ENCODE assay signal across 10 cellular contexts in the genomic region with DNA sequence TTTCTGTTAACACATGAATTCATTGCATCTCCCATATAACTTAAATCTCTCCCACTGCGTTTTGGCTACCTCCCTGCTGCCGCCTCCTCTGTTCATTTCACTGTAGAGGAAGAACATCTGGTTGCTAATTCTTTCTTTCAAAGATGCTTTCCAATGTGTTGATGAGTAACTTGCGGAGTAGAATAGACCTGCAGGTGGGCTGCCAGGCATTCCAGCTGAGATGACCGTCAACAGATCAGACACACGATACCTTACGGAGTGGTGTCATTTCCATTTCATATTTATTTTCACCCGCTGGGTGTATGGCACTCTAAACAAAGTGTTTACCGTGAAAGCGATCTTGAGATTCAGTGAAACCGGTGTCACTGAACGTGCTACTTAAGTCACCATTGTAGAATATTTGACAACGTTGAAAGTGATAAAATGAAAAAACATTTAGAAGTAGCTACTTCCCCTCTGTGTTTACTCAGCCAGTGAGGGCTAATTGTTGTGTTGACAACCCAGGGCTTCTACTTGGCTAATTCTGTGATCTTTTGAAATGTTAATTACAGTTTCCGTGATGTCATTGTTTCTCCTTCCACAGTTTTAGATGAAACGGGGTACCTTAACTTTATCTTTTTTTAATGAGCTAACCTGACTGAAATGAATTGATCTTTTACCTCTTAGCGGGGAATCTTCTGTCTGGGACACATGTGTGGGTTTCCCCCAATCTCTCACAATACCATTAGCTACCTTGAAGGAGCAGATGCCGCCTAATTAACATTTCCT.
A peak's percentile ranks its signal among the peaks of the same experiment; 100 is the strongest.
DNase-seq lines count a peak whose midpoint lies in the region; ATAC-seq and TF ChIP-seq lines count a peak whose summit lies in the region.
"Had no signal": no experiment of that assay in that cellular context is flagged by ENCODE, and none has a peak within 500 bp of the region (broad histone marks: within the 10 kb centered on the region; RNA-seq: fewer than 3 reads in every experiment).

No MANE protein-coding gene starts in this region.

- no peaks in the 10 kb centered on the region for H3F3A ChIP-seq in smooth muscle cell (ENCODE audit: low read depth)

- CTCF ChIA-PET in activated CD4-positive, alpha-beta memory T cell treated with anti-CD3 and anti-CD28 coated beads, Interleukin-2, amount 10 ng/mL, durations not matched to agents 7 days and 5 days (lab: Charles Lee): no interaction called here
- CTCF ChIA-PET in activated CD4-positive, alpha-beta memory T cell treated with anti-CD3 and anti-CD28 coated beads for 36 hours (lab: Charles Lee): interaction anchor here (1.1 kb wide), 1 partner anchor 260 kb away, joined by 3 read pairs; no protein-coding TSS in a partner anchor

- no peaks in the 10 kb centered on the region for H3K27me3 Mint-ChIP-seq in activated CD4-positive, alpha-beta memory T cell treated with anti-CD3 and anti-CD28 coated beads, Interleukin-2, amount 10 ng/mL, durations not matched to agents 7 days and 5 days
- H3K27me3 Mint-ChIP-seq in activated CD4-positive, alpha-beta memory T cell treated with anti-CD3 and anti-CD28 coated beads for 36 hours: peaks cover 3% of the 10 kb centered on the region

- intact Hi-C loops in activated CD4-positive, alpha-beta memory T cell treated with anti-CD3 and anti-CD28 coated beads for 36 hours (cut with micrococcal nuclease): no loop called here
- intact Hi-C loops in tibial artery (cut with DNase I; ENCODE audit: low total_unique reads): no loop called here

- no peak for TF ChIP-seq CTCF in smooth muscle cell (IDR thresholded peaks at IDR 0.05; ENCODE audit: borderline replicate concordance, insufficient read depth, poor library complexity, severe bottlenecking)
- TF ChIP-seq CTCF in tibial artery (IDR thresholded peaks at IDR 0.05): no peak

- H2AFZ ChIP-seq in smooth muscle cell (ENCODE audit: low read depth): peak overlapping the region; percentile 57

- H3K79me2 ChIP-seq in smooth muscle cell (ENCODE audit: low read depth): no peaks in the 10 kb centered on the region

- H3K9ac ChIP-seq in endocrine pancreas (ENCODE audit: control insufficient read depth, insufficient read depth, low read length): no peak overlapping the region
- H3K9ac ChIP-seq in smooth muscle cell (ENCODE audit: low read depth): no peak overlapping the region

- peaks cover 3% of the 10 kb centered on the region for H3K9me3 Mint-ChIP-seq in activated CD4-positive, alpha-beta memory T cell treated with anti-CD3 and anti-CD28 coated beads, Interleukin-2, amount 10 ng/mL, durations not matched to agents 7 days and 5 days
- no peaks in the 10 kb centered on the region for H3K9me3 Mint-ChIP-seq in activated CD4-positive, alpha-beta memory T cell treated with anti-CD3 and anti-CD28 coated beads for 36 hours

- H3K4me3 Mint-ChIP-seq in activated CD4-positive, alpha-beta memory T cell treated with anti-CD3 and anti-CD28 coated beads, Interleukin-2, amount 10 ng/mL, durations not matched to agents 7 days and 5 days: peak overlapping the region; percentile 17
- H3K4me3 Mint-ChIP-seq in activated CD4-positive, alpha-beta memory T cell treated with anti-CD3 and anti-CD28 coated beads for 36 hours: no peak overlapping the region

- WGBS in smooth muscle cell (ENCODE audit: low lambda C conversion rate): 3% methylated on average over 16 of the region's 16 CpGs

- no peak overlapping the region for H3K27ac ChIP-seq in smooth muscle cell (ENCODE audit: low read depth)
- H3K27ac ChIP-seq in tibial artery: no peak overlapping the region
- H3K27ac ChIP-seq: cardiac muscle cell, Peyer's patch had no signal

- H3K36me3 Mint-ChIP-seq in activated CD4-positive, alpha-beta memory T cell treated with anti-CD3 and anti-CD28 coated beads, Interleukin-2, amount 10 ng/mL, durations not matched to agents 7 days and 5 days (ENCODE audit: low read depth): no peaks in the 10 kb centered on the region
- H3K36me3 Mint-ChIP-seq in activated CD4-positive, alpha-beta memory T cell treated with anti-CD3 and anti-CD28 coated beads for 36 hours: no peaks in the 10 kb centered on the region

- POLR2A ChIA-PET in activated CD4-positive, alpha-beta memory T cell treated with anti-CD3 and anti-CD28 coated beads, Interleukin-2, amount 10 ng/mL, durations not matched to agents 7 days and 5 days (lab: Charles Lee): no interaction called here
- POLR2A ChIA-PET in activated CD4-positive, alpha-beta memory T cell treated with anti-CD3 and anti-CD28 coated beads for 36 hours (lab: Charles Lee): no interaction called here

- no peaks in the 10 kb centered on the region for H4K20me1 ChIP-seq in smooth muscle cell (ENCODE audit: low read depth)

- H3K27me3 ChIP-seq in endocrine pancreas (ENCODE audit: control insufficient read depth, insufficient read depth, low read length) (no peaks in the 10 kb centered on the region), smooth muscle cell (ENCODE audit: low read depth) (peaks cover 51% of the 10 kb centered on the region), tibial artery (no peaks in the 10 kb centered on the region)
- H3K27me3 ChIP-seq: Peyer's patch had no signal

- H3K4me2 ChIP-seq in smooth muscle cell: peak overlapping the region; percentile 81

- H3K9me3 ChIP-seq in endocrine pancreas (ENCODE audit: control insufficient read depth, low read length): no peaks in the 10 kb centered on the region
- H3K9me3 ChIP-seq in smooth muscle cell (replicated peaks; ENCODE audit: low read depth): no peaks in the 10 kb centered on the region
- no peaks in the 10 kb centered on the region for H3K9me3 ChIP-seq in tibial artery
- H3K9me3 ChIP-seq: Peyer's patch had no signal

- no peaks in the 10 kb centered on the region for H3K4me1 Mint-ChIP-seq in activated CD4-positive, alpha-beta memory T cell treated with anti-CD3 and anti-CD28 coated beads, Interleukin-2, amount 10 ng/mL, durations not matched to agents 7 days and 5 days
- H3K4me1 Mint-ChIP-seq in activated CD4-positive, alpha-beta memory T cell treated with anti-CD3 and anti-CD28 coated beads for 36 hours (ENCODE audit: low read depth): no peaks in the 10 kb centered on the region

- no peak for ATAC-seq in HG03571 (IDR thresholded peaks at IDR 0.05; ENCODE audit: unreplicated experiment)

- no peak overlapping the region for H3K27ac Mint-ChIP-seq in activated CD4-positive, alpha-beta memory T cell treated with anti-CD3 and anti-CD28 coated beads, Interleukin-2, amount 10 ng/mL, durations not matched to agents 7 days and 5 days
- H3K27ac Mint-ChIP-seq in activated CD4-positive, alpha-beta memory T cell treated with anti-CD3 and anti-CD28 coated beads for 36 hours: no peak overlapping the region

- H3K4me1 ChIP-seq in endocrine pancreas (ENCODE audit: control insufficient read depth, insufficient read depth, low read length) (peaks cover 4% of the 10 kb centered on the region), smooth muscle cell (ENCODE audit: low read depth) (peaks cover 32% of the 10 kb centered on the region), tibial artery (peaks cover 0 to 8% (median 0%) of the 10 kb centered on the region in 4 donors)
- H3K4me1 ChIP-seq: Peyer's patch had no signal

- H3K36me3 ChIP-seq in endocrine pancreas (ENCODE audit: control insufficient read depth, insufficient read depth, low read length): no peaks in the 10 kb centered on the region
- no peaks in the 10 kb centered on the region for H3K36me3 ChIP-seq in smooth muscle cell (ENCODE audit: low read depth)
- H3K36me3 ChIP-seq in tibial artery: no peaks in the 10 kb centered on the region
- H3K36me3 ChIP-seq: cardiac muscle cell, Peyer's patch had no signal

- H3K4me3 ChIP-seq in endocrine pancreas (ENCODE audit: control insufficient read depth, insufficient read depth, low read length) (peak overlapping the region; percentile 24), smooth muscle cell (peak overlapping the region; percentile 48), tibial artery (no peak overlapping the region)
- H3K4me3 ChIP-seq: cardiac muscle cell had no signal

- no peak for DNase-seq in activated CD4-positive, alpha-beta memory T cell treated with anti-CD3 and anti-CD28 coated beads, Interleukin-2, amount 10 ng/mL, durations not matched to agents 7 days and 5 days
- DNase-seq in activated CD4-positive, alpha-beta memory T cell treated with anti-CD3 and anti-CD28 coated beads for 36 hours: no peak
- peak; percentile 76 for DNase-seq in NCI-H1105 treated with DMSO at 0.1 percent for 48 hours (lab: John Stamatoyannopoulos, UW)
- no peak for DNase-seq in smooth muscle cell (lab: John Stamatoyannopoulos, UW; ENCODE audit: unreplicated experiment)
- DNase-seq in dermis blood vessel endothelial cell: no peak
- no peak for DNase-seq in tibial artery
- DNase-seq: Peyer's patch had no signal

Comparison
In these comparisons a context has a peak if more than half of its experiments do, and no peak if none do; other contexts are left out.
1. H3K4me3 ChIP-seq: peak in endocrine pancreas (single experiment) and smooth muscle cell (single experiment); none in tibial artery (0 of 2).